ENCODE assay signal across 16 cellular contexts in the genomic region with DNA sequence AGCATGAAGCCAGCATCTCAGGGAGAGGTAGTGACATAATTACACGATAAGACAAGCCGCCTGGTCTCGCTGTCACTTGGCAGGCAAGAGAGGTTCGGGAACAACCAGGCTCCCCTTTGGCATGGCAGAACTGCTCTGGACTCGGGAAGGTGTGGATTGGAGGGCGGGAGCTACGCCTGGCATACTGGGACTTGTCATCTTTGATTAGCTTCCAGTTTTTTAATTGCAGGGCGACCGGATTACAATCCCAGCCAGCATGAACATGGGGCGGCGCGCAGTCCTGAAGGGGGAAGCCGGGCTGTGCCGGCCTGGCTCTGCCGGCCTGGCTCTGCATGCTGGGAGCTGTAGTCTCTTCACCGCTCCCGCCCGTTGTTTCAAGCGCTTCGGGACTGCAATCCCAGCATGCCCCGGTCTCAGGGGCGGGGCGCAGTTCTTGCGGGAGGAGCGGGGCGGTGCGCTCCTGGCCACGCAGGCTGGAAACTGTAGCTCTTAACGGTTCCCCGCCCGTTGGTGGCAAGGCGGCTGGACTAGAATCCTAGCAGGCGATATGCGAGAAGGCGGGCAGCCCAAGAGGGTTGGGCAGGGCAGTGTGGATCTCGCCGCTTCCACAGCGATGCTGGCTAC. TPM values are rescaled to one million over a fixed set of nuclear protein-coding genes. Genes with fewer than 3 reads are reported as not detected.
DNase-seq lines count a peak whose midpoint lies in the region; ATAC-seq and TF ChIP-seq lines count a peak whose summit lies in the region.
"Had no signal": no experiment of that assay in that cellular context is flagged by ENCODE, and none has a peak within 500 bp of the region (broad histone marks: within the 10 kb centered on the region; RNA-seq: fewer than 3 reads in every experiment).

No MANE protein-coding gene starts in this region.

- no peaks in the 10 kb centered on the region for H3K9me3 ChIP-seq in left ventricle myocardium inferior (replicated peaks)
- H3K9me3 ChIP-seq in trophoblast cell (ENCODE audit: insufficient read depth, low read depth, low read length), result peaks cover 45% of the 10 kb centered on the region

- no peak overlapping the region for H3K18ac ChIP-seq in trophoblast cell (ENCODE audit: low read length)

- H4K91ac ChIP-seq in trophoblast cell (ENCODE audit: low read depth, low read length), result no peak overlapping the region

- peak; percentile 27 for TF ChIP-seq CTCF in left ventricle myocardium inferior (IDR thresholded peaks at IDR 0.05; ENCODE audit: borderline replicate concordance)

- H4K12ac ChIP-seq in trophoblast cell (ENCODE audit: low read depth, low read length), result no peak overlapping the region

- H2AFZ ChIP-seq in trophoblast cell (ENCODE audit: insufficient read depth, low read length, poor library complexity), result no peak overlapping the region

- intact Hi-C loops in left ventricle myocardium inferior (cut with micrococcal nuclease), result no loop called here

- no peak overlapping the region for H3K23ac ChIP-seq in trophoblast cell (ENCODE audit: low read length)

- H3K79me2 ChIP-seq in trophoblast cell (ENCODE audit: control insufficient read depth, insufficient read depth, low read length, poor library complexity), result no peaks in the 10 kb centered on the region

- no peaks in the 10 kb centered on the region for H3K79me1 ChIP-seq in trophoblast cell (ENCODE audit: low read length)

- no CpG with 5 or more reads among the region's 38 CpGs for WGBS in trophoblast cell (ENCODE audit: extremely low coverage, insufficient coverage, insufficient read length)

- H3K4me3 ChIP-seq in left ventricle myocardium inferior, result peak overlapping the region; percentile 72
- H3K4me3 ChIP-seq in trophoblast cell (ENCODE audit: low read depth, low read length), result no peak overlapping the region

- H3K27me3 ChIP-seq in left ventricle myocardium inferior (ENCODE audit: low read depth), result no peaks in the 10 kb centered on the region
- H3K27me3 ChIP-seq in trophoblast cell (ENCODE audit: insufficient read depth, low read length), result no peaks in the 10 kb centered on the region

- peak; percentile 93 for DNase-seq in DMS114 treated with DMSO at 0.1 percent for 48 hours (lab: John Stamatoyannopoulos, UW; ENCODE audit: unreplicated experiment)
- DNase-seq in RPMI8226, result peak; percentile 95
- DNase-seq in left ventricle myocardium inferior, result peak; percentile 82
- peak; percentile 68 to 89 for DNase-seq in trophoblast cell
- DNase-seq in RKO (ENCODE audit: low spot score), result no peak
- no peak for DNase-seq in effector CD4-positive, alpha-beta T cell
- DNase-seq: amniotic stem cell; DND-41; GOT3; islet precursor cell; NCI-H1092 treated with DMSO at 0.1 percent for 48 hours; stimulated activated CD4-positive, alpha-beta T cell treated with anti-CD3 and anti-CD28 coated beads, Interleukin-15, amount 100 ng/mL, for 24 hours had no signal

- no peak overlapping the region for H2BK12ac ChIP-seq in trophoblast cell (ENCODE audit: low read length)

- H2AK5ac ChIP-seq in trophoblast cell (ENCODE audit: low read length), result no peak overlapping the region

- no peak overlapping the region for H4K8ac ChIP-seq in trophoblast cell (ENCODE audit: low read depth, low read length)

- H3K36me3 ChIP-seq in left ventricle myocardium inferior, result no peaks in the 10 kb centered on the region
- H3K36me3 ChIP-seq in trophoblast cell (ENCODE audit: control insufficient read depth in 1 of 2, insufficient read depth in 2 of 2, low read length in 2 of 2), result no peaks in the 10 kb centered on the region

- no peak overlapping the region for H3K14ac ChIP-seq in trophoblast cell (ENCODE audit: low read length)

- H3K27ac ChIP-seq in left ventricle myocardium inferior (replicated peaks) (peak overlapping the region; percentile 90), trophoblast cell (ENCODE audit: low read depth, low read length) (no peak overlapping the region)

- no peak overlapping the region for H3K9ac ChIP-seq in trophoblast cell (ENCODE audit: low read length)

- H2BK120ac ChIP-seq in trophoblast cell (ENCODE audit: insufficient read depth, low read length, poor library complexity), result no peak overlapping the region

- H3K4me1 ChIP-seq in left ventricle myocardium inferior, result peaks cover 4% of the 10 kb centered on the region
- H3K4me1 ChIP-seq in trophoblast cell (ENCODE audit: control insufficient read depth in 1 of 2, insufficient read depth in 2 of 2, low read length in 2 of 2), result no peaks in the 10 kb centered on the region

- ATAC-seq in GM21737 (IDR thresholded peaks at IDR 0.05; ENCODE audit: unreplicated experiment) (no peak), HG02938 (IDR thresholded peaks at IDR 0.05; ENCODE audit: unreplicated experiment) (no peak)

- H2BK5ac ChIP-seq in trophoblast cell (ENCODE audit: low read depth, low read length, poor library complexity), result no peak overlapping the region

- no peak overlapping the region for H3K4ac ChIP-seq in trophoblast cell (ENCODE audit: low read depth, low read length)

- no peak overlapping the region for H3K4me2 ChIP-seq in trophoblast cell (ENCODE audit: low read length)

RNA-seq across cellular contexts. Expression of a gene that starts 45.5 kb away (rescaled TPM):
- total RNA-seq in left ventricle myocardium inferior, result not detected
- polyA plus RNA-seq in trophoblast cell (2013), result not detected in 2 replicates
- total RNA-seq: fibroblast of villous mesenchyme had no signal
- polyA plus RNA-seq: neural cell had no signal

Comparison
In these comparisons a context has a peak if more than half of its experiments do, and no peak if none do; other contexts are left out.
1. DNase-seq: peak in DMS114 treated with DMSO at 0.1 percent for 48 hours (single experiment), RPMI8226 (single experiment), left ventricle myocardium inferior (single experiment) and trophoblast cell (2 of 2); none in RKO (single experiment) and effector CD4-positive, alpha-beta T cell (single experiment).